In genomic region chr1:101344745-101345144, GRCh38 we compare ENCODE assay signal across 15 cellular contexts.
DNase-seq lines count a peak whose midpoint lies in the region; ATAC-seq and TF ChIP-seq lines count a peak whose summit lies in the region.
"Had no signal": no experiment of that assay in that cellular context is flagged by ENCODE, and none has a peak within 500 bp of the region (broad histone marks: within the 10 kb centered on the region; RNA-seq: fewer than 3 reads in every experiment).

No MANE protein-coding gene starts in this region.

- peak overlapping the region; percentile 48 for H3K4me2 ChIP-seq in OCI-LY3 (ENCODE audit: low read length)
- H3K4me2 ChIP-seq in mesenchymal stem cell (ENCODE audit: low read length, poor library complexity, severe bottlenecking), result no peak overlapping the region

- no peak overlapping the region for H2BK5ac ChIP-seq in mesenchymal stem cell (ENCODE audit: low read depth, low read length, poor library complexity, severe bottlenecking)

- no peak overlapping the region for H4K8ac ChIP-seq in mesenchymal stem cell (ENCODE audit: low read length)

- H2BK12ac ChIP-seq in mesenchymal stem cell (ENCODE audit: low read length in 2 of 2), result no peak overlapping the region

- no peaks in the 10 kb centered on the region for H4K20me1 ChIP-seq in OCI-LY3 (ENCODE audit: insufficient read depth, low read length)

- 0 out of 2 replicates have a peak, but pooled peaks cover 3% of the 10 kb centered on the region for H3K4me1 ChIP-seq in OCI-LY3 (ENCODE audit: low read length)
- H3K4me1 ChIP-seq in mesenchymal stem cell (ENCODE audit: control insufficient read depth, insufficient read depth, low read depth, low read length), result no peaks in the 10 kb centered on the region

- H3K4me3 ChIP-seq in GM12865 (ENCODE audit: low read depth, low read length), result peak overlapping the region; percentile 22; the same call in 1 of the 2 replicates
- no peak overlapping the region for H3K4me3 ChIP-seq in OCI-LY3 (ENCODE audit: low read length)
- no peak overlapping the region for H3K4me3 ChIP-seq in mesenchymal stem cell (ENCODE audit: insufficient read depth in 1 of 2, low read depth in 1 of 2, low read length in 2 of 2)
- H3K4me3 ChIP-seq: thoracic aorta had no signal

- H3K27ac ChIP-seq in OCI-LY3 (ENCODE audit: low read length) (no peak overlapping the region), mesenchymal stem cell (ENCODE audit: low read length, poor library complexity, severe bottlenecking) (no peak overlapping the region)
- H3K27ac ChIP-seq: brain microvascular endothelial cell, RWPE1, thoracic aorta had no signal

- no peak overlapping the region for H3K18ac ChIP-seq in mesenchymal stem cell (ENCODE audit: low read depth in 1 of 2, low read length in 2 of 2)

- no peak overlapping the region for H2AK5ac ChIP-seq in mesenchymal stem cell (ENCODE audit: low read length, severe bottlenecking)

- H3K27me3 ChIP-seq in OCI-LY3 (ENCODE audit: low read depth, low read length) (no peaks in the 10 kb centered on the region), mesenchymal stem cell (ENCODE audit: control insufficient read depth in 1 of 2, insufficient read depth in 1 of 2, low read length in 2 of 2) (peaks cover 0 to 5% of the 10 kb centered on the region in 2 experiments)
- H3K27me3 ChIP-seq: brain microvascular endothelial cell had no signal

- no peak overlapping the region for H2BK120ac ChIP-seq in mesenchymal stem cell (ENCODE audit: low read depth, low read length)

- H3K36me3 ChIP-seq in OCI-LY3 (replicated peaks; ENCODE audit: low read depth, low read length) (no peaks in the 10 kb centered on the region), mesenchymal stem cell (ENCODE audit: control insufficient read depth in 1 of 2, insufficient read depth in 2 of 2, low read depth in 1 of 2, low read length in 2 of 2) (no peaks in the 10 kb centered on the region)
- H3K36me3 ChIP-seq: brain microvascular endothelial cell, thoracic aorta had no signal

- no peaks in the 10 kb centered on the region for H3K79me1 ChIP-seq in mesenchymal stem cell (replicated peaks; ENCODE audit: low read length, poor library complexity, severe bottlenecking)

- H3K4ac ChIP-seq in mesenchymal stem cell (ENCODE audit: low read depth in 1 of 2, low read length in 2 of 2), result no peak overlapping the region

- 86% methylated on average over 4 of the region's 4 CpGs for WGBS in mesenchymal stem cell

- DNase-seq in GM12865 (ENCODE audit: low read depth), result no peak
- no peak for DNase-seq in mesenchymal stem cell
- no peak for DNase-seq in stimulated activated CD4-positive, alpha-beta T cell treated with anti-CD3 and anti-CD28 coated beads, Interleukin-1b, Interleukin-23, amount 100 ng/mL, for 48 hours
- DNase-seq in germinal center (ENCODE audit: low spot score), result no peak
- DNase-seq: activated CD4-positive, alpha-beta T cell treated with anti-CD3 and anti-CD28 coated beads, Interleukin-2, amount 50 U/mL, for 48 hours; activated naive CD8-positive, alpha-beta T cell treated with anti-CD3 and anti-CD28 coated beads for 36 hours; activated T-cell treated with anti-CD3 and anti-CD28 coated beads, Interleukin-2, amount 50 U/mL, for 24 hours; AML-193; brain microvascular endothelial cell; Calu3 had no signal

- no peak for TF ChIP-seq CTCF in GM12865 (IDR thresholded peaks at IDR 0.05; ENCODE audit: insufficient read depth, low read depth, low read length, missing control alignments)
- TF ChIP-seq CTCF in OCI-LY3 (IDR thresholded peaks at IDR 0.05; ENCODE audit: low read depth, low read length), result no peak

- no peak overlapping the region for H4K91ac ChIP-seq in mesenchymal stem cell (ENCODE audit: low read length)

- peak; percentile 65 for ATAC-seq in GM19351 (IDR thresholded peaks at IDR 0.05; ENCODE audit: unreplicated experiment)
- ATAC-seq in GM19328 (IDR thresholded peaks at IDR 0.05; ENCODE audit: unreplicated experiment), result no peak

- H3K9me3 ChIP-seq in OCI-LY3 (ENCODE audit: insufficient read depth, low read length) (no peaks in the 10 kb centered on the region), mesenchymal stem cell (ENCODE audit: control insufficient read depth, low read length) (no peaks in the 10 kb centered on the region)
- H3K9me3 ChIP-seq: thoracic aorta had no signal

- 0 out of 2 replicates have a peak overlapping the region, but pooled peaks have one; percentile 74 for H2AFZ ChIP-seq in OCI-LY3 (ENCODE audit: low read depth, low read length)
- H2AFZ ChIP-seq in mesenchymal stem cell (ENCODE audit: low read depth, low read length), result no peak overlapping the region

- no peaks in the 10 kb centered on the region for H3K79me2 ChIP-seq in OCI-LY3 (ENCODE audit: low read length)

- H3K23ac ChIP-seq in mesenchymal stem cell (ENCODE audit: low read length in 2 of 2), result no peak overlapping the region

- H2BK15ac ChIP-seq in mesenchymal stem cell (ENCODE audit: low read depth, poor library complexity, severe bottlenecking), result no peak overlapping the region

- H3K14ac ChIP-seq in mesenchymal stem cell (ENCODE audit: low read length in 2 of 2), result no peak overlapping the region

- H3K9ac ChIP-seq in OCI-LY3 (ENCODE audit: low read length), result no peak overlapping the region
- peak overlapping the region; percentile 3 for H3K9ac ChIP-seq in mesenchymal stem cell (ENCODE audit: low read length)
